Comparison of ENCODE assay signal across 13 cellular contexts in genomic region chr5:32314658-32315057, GRCh38. TPM values are rescaled to one million over a fixed set of nuclear protein-coding genes. Genes with fewer than 3 reads are reported as not detected.
DNase-seq lines count a peak whose midpoint lies in the region; ATAC-seq and TF ChIP-seq lines count a peak whose summit lies in the region.
"Had no signal": no experiment of that assay in that cellular context is flagged by ENCODE, and none has a peak within 500 bp of the region (broad histone marks: within the 10 kb centered on the region; RNA-seq: fewer than 3 reads in every experiment).

No MANE protein-coding gene starts in this region.

- DNase-seq in CD4-positive, CD25-positive, alpha-beta regulatory T cell: no peak
- no peak for DNase-seq in CD8-positive, alpha-beta memory T cell
- DNase-seq in activated T-helper 2 cell treated with anti-CD3 and anti-CD28 coated beads, Interferon-gamma antibody, Interleukin-2, Interleukin-4, amounts not matched to agents 10 μg/mL and 5 μg/mL and 100 μg/mL, durations not matched to agents 14 hours and 24 hours and 36 hours (ENCODE audit: low spot score): no peak
- no peak for DNase-seq in memory B cell (ENCODE audit: low spot score in 2 of 2)
- no peak for DNase-seq in left colon
- no peak for DNase-seq in BE2C
- DNase-seq: islet precursor cell, MV-4-11, T1000 had no signal

- H3K27ac Mint-ChIP-seq in CD4-positive, CD25-positive, alpha-beta regulatory T cell: peak overlapping the region in 2 of 3 donors; percentile 36 to 97
- peak overlapping the region in 5 of 8 donors; percentile 11 to 88 (median 54) for H3K27ac Mint-ChIP-seq in CD8-positive, alpha-beta memory T cell
- H3K27ac Mint-ChIP-seq in activated T-helper 2 cell treated with anti-CD3 and anti-CD28 coated beads, Interferon-gamma antibody, Interleukin-2, Interleukin-4, amounts not matched to agents 10 μg/mL and 5 μg/mL and 100 μg/mL, durations not matched to agents 14 hours and 24 hours and 36 hours: no peak overlapping the region
- no peak overlapping the region for H3K27ac Mint-ChIP-seq in memory B cell

- no peaks in the 10 kb centered on the region for H3K9me3 Mint-ChIP-seq in CD4-positive, CD25-positive, alpha-beta regulatory T cell
- no peaks in the 10 kb centered on the region for H3K9me3 Mint-ChIP-seq in CD8-positive, alpha-beta memory T cell
- no peaks in the 10 kb centered on the region for H3K9me3 Mint-ChIP-seq in activated T-helper 2 cell treated with anti-CD3 and anti-CD28 coated beads, Interferon-gamma antibody, Interleukin-2, Interleukin-4, amounts not matched to agents 10 μg/mL and 5 μg/mL and 100 μg/mL, durations not matched to agents 14 hours and 24 hours and 36 hours
- no peaks in the 10 kb centered on the region for H3K9me3 Mint-ChIP-seq in memory B cell

- H3K4me1 Mint-ChIP-seq in CD4-positive, CD25-positive, alpha-beta regulatory T cell: peaks cover 15 to 32% (median 24%) of the 10 kb centered on the region in 4 donors
- peaks cover 21 to 33% (median 26%) of the 10 kb centered on the region in 3 donors for H3K4me1 Mint-ChIP-seq in CD8-positive, alpha-beta memory T cell
- H3K4me1 Mint-ChIP-seq in activated T-helper 2 cell treated with anti-CD3 and anti-CD28 coated beads, Interferon-gamma antibody, Interleukin-2, Interleukin-4, amounts not matched to agents 10 μg/mL and 5 μg/mL and 100 μg/mL, durations not matched to agents 14 hours and 24 hours and 36 hours (ENCODE audit: low read depth): peaks cover 15% of the 10 kb centered on the region
- peaks cover 15% of the 10 kb centered on the region for H3K4me1 Mint-ChIP-seq in memory B cell

- H3K27me3 ChIP-seq in CD4-positive, CD25-positive, alpha-beta regulatory T cell (ENCODE audit: control insufficient read depth, insufficient read depth, low read length): no peaks in the 10 kb centered on the region
- H3K27me3 ChIP-seq in CD8-positive, alpha-beta memory T cell (ENCODE audit: insufficient read depth, low read length, poor library complexity, severe bottlenecking): no peaks in the 10 kb centered on the region
- H3K27me3 ChIP-seq in BE2C: no peaks in the 10 kb centered on the region
- H3K27me3 ChIP-seq: BLaER1, colonic mucosa had no signal

- H3K9me3 ChIP-seq in CD4-positive, CD25-positive, alpha-beta regulatory T cell (ENCODE audit: control insufficient read depth in 2 of 2, low read length in 2 of 2): no peaks in the 10 kb centered on the region
- no peaks in the 10 kb centered on the region for H3K9me3 ChIP-seq in CD8-positive, alpha-beta memory T cell (ENCODE audit: low read length)
- no peaks in the 10 kb centered on the region for H3K9me3 ChIP-seq in BE2C
- H3K9me3 ChIP-seq: BLaER1, colonic mucosa had no signal

- intact Hi-C loops in activated T-helper 2 cell treated with anti-CD3 and anti-CD28 coated beads, Interferon-gamma antibody, Interleukin-2, Interleukin-4, amounts not matched to agents 10 μg/mL and 5 μg/mL and 100 μg/mL, durations not matched to agents 14 hours and 24 hours and 36 hours (cut with micrococcal nuclease): loop anchor here (5.0 kb wide), 1 partner anchor 102 kb away; no protein-coding TSS in a partner anchor
- intact Hi-C loops in left colon (cut with DNase I, micrococcal nuclease): no loop called here

- POLR2A ChIA-PET in CD8-positive, alpha-beta memory T cell (lab: Charles Lee): no interaction called here

- H3K27me3 Mint-ChIP-seq in CD4-positive, CD25-positive, alpha-beta regulatory T cell: no peaks in the 10 kb centered on the region
- H3K27me3 Mint-ChIP-seq in CD8-positive, alpha-beta memory T cell: peaks cover 0 to 2% of the 10 kb centered on the region in 2 donors
- H3K27me3 Mint-ChIP-seq in activated T-helper 2 cell treated with anti-CD3 and anti-CD28 coated beads, Interferon-gamma antibody, Interleukin-2, Interleukin-4, amounts not matched to agents 10 μg/mL and 5 μg/mL and 100 μg/mL, durations not matched to agents 14 hours and 24 hours and 36 hours (ENCODE audit: low read depth): no peaks in the 10 kb centered on the region
- no peaks in the 10 kb centered on the region for H3K27me3 Mint-ChIP-seq in memory B cell

- peaks cover 23% of the 10 kb centered on the region for H3K4me1 ChIP-seq in CD4-positive, CD25-positive, alpha-beta regulatory T cell (ENCODE audit: control insufficient read depth, insufficient read depth, low read length, poor library complexity, severe bottlenecking)
- peaks cover 18% of the 10 kb centered on the region for H3K4me1 ChIP-seq in CD8-positive, alpha-beta memory T cell (ENCODE audit: insufficient read depth, low read length)
- no peaks in the 10 kb centered on the region for H3K4me1 ChIP-seq in BE2C
- H3K4me1 ChIP-seq: colonic mucosa had no signal

- H3K27ac ChIP-seq in CD4-positive, CD25-positive, alpha-beta regulatory T cell (ENCODE audit: insufficient read depth, low read length, poor library complexity, severe bottlenecking): no peak overlapping the region
- no peak overlapping the region for H3K27ac ChIP-seq in CD8-positive, alpha-beta memory T cell (ENCODE audit: low read depth, low read length)
- H3K27ac ChIP-seq: BLaER1, colonic mucosa had no signal

- no peaks in the 10 kb centered on the region for H3K36me3 ChIP-seq in CD4-positive, CD25-positive, alpha-beta regulatory T cell (ENCODE audit: control insufficient read depth, insufficient read depth, low read length)
- no peaks in the 10 kb centered on the region for H3K36me3 ChIP-seq in CD8-positive, alpha-beta memory T cell (ENCODE audit: insufficient read depth, low read length)
- H3K36me3 ChIP-seq in BE2C: no peaks in the 10 kb centered on the region
- H3K36me3 ChIP-seq: BLaER1, colonic mucosa had no signal

- CTCF ChIA-PET in CD8-positive, alpha-beta memory T cell (lab: Charles Lee): no interaction called here

- no peak overlapping the region for H3K4me3 ChIP-seq in CD4-positive, CD25-positive, alpha-beta regulatory T cell (ENCODE audit: low read depth, low read length)
- H3K4me3 ChIP-seq in CD8-positive, alpha-beta memory T cell (ENCODE audit: low read length): no peak overlapping the region
- no peak overlapping the region for H3K4me3 ChIP-seq in BE2C (ENCODE audit: low read depth, low read length)
- H3K4me3 ChIP-seq: BLaER1, colonic mucosa had no signal

- ATAC-seq in CD4-positive, CD25-positive, alpha-beta regulatory T cell (ENCODE audit: low read depth in 2 of 2): no peak
- ATAC-seq in memory B cell (ENCODE audit: low read depth) (no peak), GM18517 (IDR thresholded peaks at IDR 0.05; ENCODE audit: unreplicated experiment) (no peak), left colon (no peak)
- ATAC-seq: esophagus mucosa had no signal

- peak overlapping the region; percentile 71 to 92 (median 86) for H3K4me3 Mint-ChIP-seq in CD4-positive, CD25-positive, alpha-beta regulatory T cell
- peak overlapping the region; percentile 48 to 97 (median 61) for H3K4me3 Mint-ChIP-seq in CD8-positive, alpha-beta memory T cell
- peak overlapping the region; percentile 52 for H3K4me3 Mint-ChIP-seq in activated T-helper 2 cell treated with anti-CD3 and anti-CD28 coated beads, Interferon-gamma antibody, Interleukin-2, Interleukin-4, amounts not matched to agents 10 μg/mL and 5 μg/mL and 100 μg/mL, durations not matched to agents 14 hours and 24 hours and 36 hours (ENCODE audit: low read depth)
- peak overlapping the region; percentile 52 for H3K4me3 Mint-ChIP-seq in memory B cell

- H3K36me3 Mint-ChIP-seq in CD4-positive, CD25-positive, alpha-beta regulatory T cell: no peaks in the 10 kb centered on the region
- H3K36me3 Mint-ChIP-seq in CD8-positive, alpha-beta memory T cell: peaks cover 0 to 11% (median 4%) of the 10 kb centered on the region in 3 donors
- peaks cover 15% of the 10 kb centered on the region for H3K36me3 Mint-ChIP-seq in activated T-helper 2 cell treated with anti-CD3 and anti-CD28 coated beads, Interferon-gamma antibody, Interleukin-2, Interleukin-4, amounts not matched to agents 10 μg/mL and 5 μg/mL and 100 μg/mL, durations not matched to agents 14 hours and 24 hours and 36 hours (ENCODE audit: low read depth)
- peaks cover 4% of the 10 kb centered on the region for H3K36me3 Mint-ChIP-seq in memory B cell

- no peak for TF ChIP-seq CTCF in BE2C (IDR thresholded peaks at IDR 0.05; ENCODE audit: low read depth, low read length)

RNA-seq across cellular contexts. Expression of gene MTMR12, which starts 1.9 kb away (rescaled TPM):
- total RNA-seq in CD4-positive, CD25-positive, alpha-beta regulatory T cell: 27.7 TPM
- 10 to 100 TPM; 12.9 to 21.3 (median 17.6) TPM for polyA plus RNA-seq in CD4-positive, CD25-positive, alpha-beta regulatory T cell
- total RNA-seq in CD8-positive, alpha-beta memory T cell: 10 to 100 TPM; 25.4 to 27.4 TPM
- polyA plus RNA-seq in CD8-positive, alpha-beta memory T cell: 20.4 TPM
- 22.7 and 23.5 TPM in 2 replicates for total RNA-seq in activated T-helper 2 cell treated with anti-CD3 and anti-CD28 coated beads, Interferon-gamma antibody, Interleukin-2, Interleukin-4, amounts not matched to agents 10 μg/mL and 5 μg/mL and 100 μg/mL, durations not matched to agents 14 hours and 24 hours and 36 hours
- 10 to 100 TPM; 19.4 to 25.5 TPM for total RNA-seq in left colon
- 12.0 TPM for polyA plus RNA-seq in BE2C (2012; ENCODE audit: insufficient read depth, insufficient read length, low read depth)

Comparison
In these comparisons a context has a peak if more than half of its experiments do, and no peak if none do; other contexts are left out.
1. H3K27ac Mint-ChIP-seq: peak in CD4-positive, CD25-positive, alpha-beta regulatory T cell (2 of 3) and CD8-positive, alpha-beta memory T cell (5 of 8); none in activated T-helper 2 cell treated with anti-CD3 and anti-CD28 coated beads, Interferon-gamma antibody, Interleukin-2, Interleukin-4, amounts not matched to agents 10 μg/mL and 5 μg/mL and 100 μg/mL, durations not matched to agents 14 hours and 24 hours and 36 hours (single experiment) and memory B cell (single experiment).
2. Peak in every context shown above with its lines, with median percentiles within 50 percentile points of each other: H3K4me3 Mint-ChIP-seq.